In the genomic region with DNA sequence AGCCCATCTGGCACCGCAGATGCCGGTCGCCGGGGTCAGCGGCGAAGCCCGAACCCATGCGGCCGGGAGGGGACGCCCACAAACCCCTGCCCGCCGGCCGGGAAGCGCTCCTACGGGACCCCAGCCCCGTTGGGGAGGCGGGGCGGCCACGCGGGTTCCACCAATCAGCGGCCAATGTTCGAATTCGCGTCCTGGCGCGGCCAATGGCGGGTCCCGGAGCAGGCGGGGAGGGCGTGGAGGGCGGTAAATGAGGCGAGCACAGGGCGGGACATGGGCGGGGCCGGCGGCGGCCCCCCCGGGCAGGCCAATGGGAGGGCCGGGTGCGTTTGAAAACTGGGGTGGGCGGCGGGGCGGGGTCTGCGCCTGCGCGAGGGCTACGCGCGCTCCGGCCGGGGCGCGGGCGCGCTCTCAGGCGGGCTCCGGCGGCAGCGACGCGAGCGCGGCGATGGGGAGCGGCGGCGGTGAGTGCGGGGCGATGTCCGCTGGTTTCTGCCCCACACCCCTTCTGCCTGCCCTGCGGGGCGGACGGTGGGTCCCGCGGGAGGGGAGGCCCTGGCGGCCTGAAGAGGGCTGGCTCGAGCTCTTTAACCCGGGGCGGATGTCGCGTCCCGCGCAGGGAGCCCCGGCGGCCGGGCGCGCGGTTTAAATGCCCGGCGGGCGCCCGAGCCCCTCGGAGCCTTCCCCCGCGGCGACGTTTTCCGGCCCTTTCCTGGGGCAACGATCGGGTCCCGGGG, we compare ENCODE assay signal across 8 cellular contexts. TPM values are rescaled to one million over a fixed set of nuclear protein-coding genes. Genes with fewer than 3 reads are reported as not detected.
DNase-seq lines count a peak whose midpoint lies in the region; ATAC-seq and TF ChIP-seq lines count a peak whose summit lies in the region.

A gene with protein sequence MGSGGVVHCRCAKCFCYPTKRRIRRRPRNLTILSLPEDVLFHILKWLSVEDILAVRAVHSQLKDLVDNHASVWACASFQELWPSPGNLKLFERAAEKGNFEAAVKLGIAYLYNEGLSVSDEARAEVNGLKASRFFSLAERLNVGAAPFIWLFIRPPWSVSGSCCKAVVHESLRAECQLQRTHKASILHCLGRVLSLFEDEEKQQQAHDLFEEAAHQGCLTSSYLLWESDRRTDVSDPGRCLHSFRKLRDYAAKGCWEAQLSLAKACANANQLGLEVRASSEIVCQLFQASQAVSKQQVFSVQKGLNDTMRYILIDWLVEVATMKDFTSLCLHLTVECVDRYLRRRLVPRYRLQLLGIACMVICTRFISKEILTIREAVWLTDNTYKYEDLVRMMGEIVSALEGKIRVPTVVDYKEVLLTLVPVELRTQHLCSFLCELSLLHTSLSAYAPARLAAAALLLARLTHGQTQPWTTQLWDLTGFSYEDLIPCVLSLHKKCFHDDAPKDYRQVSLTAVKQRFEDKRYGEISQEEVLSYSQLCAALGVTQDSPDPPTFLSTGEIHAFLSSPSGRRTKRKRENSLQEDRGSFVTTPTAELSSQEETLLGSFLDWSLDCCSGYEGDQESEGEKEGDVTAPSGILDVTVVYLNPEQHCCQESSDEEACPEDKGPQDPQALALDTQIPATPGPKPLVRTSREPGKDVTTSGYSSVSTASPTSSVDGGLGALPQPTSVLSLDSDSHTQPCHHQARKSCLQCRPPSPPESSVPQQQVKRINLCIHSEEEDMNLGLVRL (plus strand): TSS at position 411 of the 734 bp plus-strand sequence. CDS start 35 bp downstream, at position 446.

- H3K4me3 ChIP-seq in OCI-LY1 (ENCODE audit: low read depth, low read length, poor library complexity, severe bottlenecking) = peak within 1 kb of the TSS; percentile 96
- peak within 1 kb of the TSS; percentile 69 for H3K4me3 ChIP-seq in epithelial cell of esophagus (ENCODE audit: low read length)
- H3K4me3 ChIP-seq in mononuclear cell (ENCODE audit: low read length) = peak within 1 kb of the TSS; percentile 79

- H3K9ac ChIP-seq in OCI-LY1 (ENCODE audit: low read length) = peak within 1 kb of the TSS; percentile 96

- H3K36me3 ChIP-seq in OCI-LY1 (ENCODE audit: insufficient read depth, low read length) = peaks cover 36% of the 10 kb centered on the region

- no peaks in the 10 kb centered on the region for H3K9me2 ChIP-seq in OCI-LY1 (ENCODE audit: low read depth, low read length)

- H3K79me2 ChIP-seq in OCI-LY1 (ENCODE audit: insufficient read depth, low read length) = peaks cover 17% of the 10 kb centered on the region

- TF ChIP-seq CTCF in OCI-LY1 (IDR thresholded peaks at IDR 0.05; ENCODE audit: low read length) (no peak), epithelial cell of esophagus (IDR thresholded peaks at IDR 0.05; ENCODE audit: insufficient read depth, low read depth, low read length, missing control alignments) (no peak)

- no peak within 1 kb of the TSS for H2AFZ ChIP-seq in OCI-LY1 (ENCODE audit: low read length)

- no peak within 1 kb of the TSS for H3K27ac ChIP-seq in OCI-LY1 (ENCODE audit: low read depth, low read length, poor library complexity, severe bottlenecking)

- H3K9me3 ChIP-seq in OCI-LY1 (ENCODE audit: low read length) = no peaks in the 10 kb centered on the region
- no peaks in the 10 kb centered on the region for H3K9me3 ChIP-seq in mononuclear cell (ENCODE audit: low read depth, low read length)

- H3K4me1 ChIP-seq in OCI-LY1 (ENCODE audit: insufficient read depth, low read length, severe bottlenecking) = peaks cover 23% of the 10 kb centered on the region
- H3K4me1 ChIP-seq in mononuclear cell (ENCODE audit: insufficient read depth, low read length) = peaks cover 25% of the 10 kb centered on the region

- peak within 1 kb of the TSS; percentile 94 for H3K4me2 ChIP-seq in OCI-LY1 (ENCODE audit: low read length)

- no peaks in the 10 kb centered on the region for H4K20me1 ChIP-seq in OCI-LY1 (ENCODE audit: insufficient read depth, low read length)

- H3F3A ChIP-seq in OCI-LY1 (ENCODE audit: insufficient read depth, low read length) = no peaks in the 10 kb centered on the region

- no peaks in the 10 kb centered on the region for H3K27me3 ChIP-seq in OCI-LY1 (ENCODE audit: insufficient read depth, low read length)
- H3K27me3 ChIP-seq in mononuclear cell (ENCODE audit: insufficient read depth, low read length) = no peaks in the 10 kb centered on the region

- peak; percentile 76 for ATAC-seq in GM21515 (IDR thresholded peaks at IDR 0.05; ENCODE audit: unreplicated experiment)

- peak; percentile 99 for DNase-seq in DMS 273 (lab: John Stamatoyannopoulos, UW; ENCODE audit: unreplicated experiment)
- peak; percentile 97 for DNase-seq in HuH-7 (ENCODE audit: low spot score)
- peak; percentile 96 for DNase-seq in activated T-cell treated with anti-CD3 and anti-CD28 coated beads for 24 hours (ENCODE audit: low read depth)
- peak; percentile 97 for DNase-seq in epithelial cell of esophagus (ENCODE audit: low read depth)
- peak; percentile 97 to 98 for DNase-seq in stimulated activated CD8-positive, alpha-beta memory T cell treated with anti-CD3 and anti-CD28 coated beads, Interleukin-2, amount 100 ng/mL, for 48 hours (ENCODE audit: low read depth in 2 of 2)

RNA-seq across cellular contexts. Expression of the gene that starts here (rescaled TPM):
- 1.2 TPM for total RNA-seq in mononuclear cell
